Comparison of ENCODE assay signal across 9 cellular contexts in the genomic region with DNA sequence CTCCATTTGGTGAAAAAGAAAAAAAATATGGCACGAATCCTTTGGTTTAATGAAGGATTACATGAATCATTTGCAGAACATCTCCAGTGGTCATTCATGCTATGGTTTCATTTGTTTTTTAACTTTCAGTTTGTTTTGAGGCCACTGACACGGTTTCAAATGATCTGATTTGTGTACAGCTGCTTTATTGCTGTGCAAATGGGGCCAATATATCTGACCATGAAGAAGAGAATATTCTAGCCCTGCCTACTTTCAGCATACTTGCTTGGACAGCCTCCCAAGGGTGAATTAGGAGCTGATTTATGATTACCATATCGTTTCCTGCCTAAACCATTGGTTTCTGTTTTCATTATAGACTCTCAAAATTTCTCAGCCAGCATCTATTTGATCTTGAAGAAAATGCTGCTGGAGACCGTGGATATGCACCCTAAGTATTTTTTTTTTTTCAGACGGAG. TPM values are rescaled to one million over a fixed set of nuclear protein-coding genes. Genes with fewer than 3 reads are reported as not detected.
DNase-seq lines count a peak whose midpoint lies in the region; ATAC-seq, FAIRE-seq and TF ChIP-seq lines count a peak whose summit lies in the region.
"Had no signal": no experiment of that assay in that cellular context is flagged by ENCODE, and none has a peak within 500 bp of the region (broad histone marks: within the 10 kb centered on the region; RNA-seq: fewer than 3 reads in every experiment).

No MANE protein-coding gene starts in this region.

- peaks cover 2% of the 10 kb centered on the region for H3K27me3 Mint-ChIP-seq in activated CD4-positive, alpha-beta T cell treated with anti-CD3 and anti-CD28 coated beads for 36 hours
- H3K27me3 Mint-ChIP-seq in astrocyte (ENCODE audit: low read depth, unreplicated experiment): no peaks in the 10 kb centered on the region

- no peak overlapping the region for H3K9ac ChIP-seq in astrocyte (ENCODE audit: low read length)

- POLR2A ChIA-PET in activated CD4-positive, alpha-beta T cell treated with anti-CD3 and anti-CD28 coated beads for 36 hours (lab: Charles Lee): interaction anchor here (0.6 kb wide), 1 partner anchor 77 kb away, joined by 5 read pairs; no protein-coding TSS in a partner anchor

- no peak overlapping the region for H3K27ac Mint-ChIP-seq in activated CD4-positive, alpha-beta T cell treated with anti-CD3 and anti-CD28 coated beads for 36 hours
- H3K27ac Mint-ChIP-seq in astrocyte (ENCODE audit: unreplicated experiment): no peak overlapping the region

- H3K79me2 ChIP-seq in astrocyte (ENCODE audit: insufficient read depth, low read length): no peaks in the 10 kb centered on the region

- no peak overlapping the region for H3K4me3 Mint-ChIP-seq in activated CD4-positive, alpha-beta T cell treated with anti-CD3 and anti-CD28 coated beads for 36 hours
- H3K4me3 Mint-ChIP-seq in astrocyte (ENCODE audit: unreplicated experiment): no peak overlapping the region

- no peak for TF ChIP-seq EP300 in stomach (IDR thresholded peaks at IDR 0.05)

- H3K36me3 ChIP-seq in astrocyte (ENCODE audit: insufficient read depth, low read length): no peaks in the 10 kb centered on the region
- H3K36me3 ChIP-seq in stomach: peaks cover 15 to 40% (median 24%) of the 10 kb centered on the region in 4 donors

- H2AFZ ChIP-seq in astrocyte (ENCODE audit: low read depth, low read length): no peak overlapping the region

- H3K4me2 ChIP-seq in astrocyte (ENCODE audit: low read length): peak overlapping the region; percentile 54

- H3K36me3 Mint-ChIP-seq in activated CD4-positive, alpha-beta T cell treated with anti-CD3 and anti-CD28 coated beads for 36 hours (ENCODE audit: low read depth): no peaks in the 10 kb centered on the region
- peaks cover 2% of the 10 kb centered on the region for H3K36me3 Mint-ChIP-seq in astrocyte (ENCODE audit: low read depth, unreplicated experiment)

- no peaks in the 10 kb centered on the region for H4K20me1 ChIP-seq in astrocyte (ENCODE audit: insufficient read depth, low read length)

- H3K4me3 ChIP-seq in astrocyte (ENCODE audit: insufficient read depth, low read depth, low read length) (no peak overlapping the region), stomach (peak overlapping the region in 2 of 4 donors; percentile 4 to 7)

- H3K27ac ChIP-seq in astrocyte (ENCODE audit: low read depth, low read length) (no peak overlapping the region), stomach (peak overlapping the region in 4 of 5 donors; percentile 58 to 78 (median 70))

- no peak for DNase-seq in activated CD4-positive, alpha-beta T cell treated with anti-CD3 and anti-CD28 coated beads for 36 hours
- DNase-seq in activated CD4-positive, alpha-beta T cell treated with anti-CD3 and anti-CD28 coated beads, Interleukin-2, amount 50 U/mL, for 4 hours: no peak
- DNase-seq in astrocyte (ENCODE audit: low read depth): peak; percentile 30
- no peak for DNase-seq in stomach
- no peak for DNase-seq in NCI-H1105 treated with DMSO at 0.1 percent for 48 hours (lab: John Stamatoyannopoulos, UW)
- no peak for DNase-seq in DMS153 treated with DMSO at 0.1 percent for 48 hours (lab: John Stamatoyannopoulos, UW; ENCODE audit: unreplicated experiment)
- no peak for DNase-seq in CD1c-positive myeloid dendritic cell (ENCODE audit: extremely low spot score)

- CTCF ChIA-PET in activated CD4-positive, alpha-beta T cell treated with anti-CD3 and anti-CD28 coated beads for 36 hours (lab: Charles Lee): interaction anchor here (0.9 to 1.5 kb wide), 3 partner anchors 31 to 282 kb away, joined by 3 to 4 read pairs (median 3); no protein-coding TSS in a partner anchor

- FAIRE-seq in astrocyte (lab: Jason Lieb, UNC): no peak
- FAIRE-seq: A204.1 had no signal

- TF ChIP-seq CTCF in astrocyte (IDR thresholded peaks at IDR 0.05; ENCODE audit: insufficient read depth, low read depth, low read length) (no peak), stomach (IDR thresholded peaks at IDR 0.05) (no peak)

- peaks cover 17% of the 10 kb centered on the region for H3K4me1 Mint-ChIP-seq in activated CD4-positive, alpha-beta T cell treated with anti-CD3 and anti-CD28 coated beads for 36 hours
- H3K4me1 Mint-ChIP-seq in astrocyte (ENCODE audit: low read depth, unreplicated experiment): peaks cover 7% of the 10 kb centered on the region

- peak; percentile 47 for ATAC-seq in activated CD4-positive, alpha-beta T cell treated with anti-CD3 and anti-CD28 coated beads for 36 hours
- peak; percentile 46 for ATAC-seq in HG02870 (IDR thresholded peaks at IDR 0.05; ENCODE audit: unreplicated experiment)

- H3K9me3 ChIP-seq in astrocyte (ENCODE audit: insufficient read depth, low read depth, low read length) (no peaks in the 10 kb centered on the region), stomach (no peaks in the 10 kb centered on the region)

- no peaks in the 10 kb centered on the region for H3K27me3 ChIP-seq in astrocyte (ENCODE audit: insufficient read depth, low read length)
- no peaks in the 10 kb centered on the region for H3K27me3 ChIP-seq in stomach

- H3K4me1 ChIP-seq in astrocyte (ENCODE audit: insufficient read depth, low read length) (peaks cover 11% of the 10 kb centered on the region), stomach (peaks cover 0 to 46% (median 19%) of the 10 kb centered on the region in 4 donors)

- TF ChIP-seq POLR2A in stomach (IDR thresholded peaks at IDR 0.05): no peak

- intact Hi-C loops in activated CD4-positive, alpha-beta T cell treated with anti-CD3 and anti-CD28 coated beads for 36 hours (cut with DNase I, micrococcal nuclease): loop anchor here in 1 of 2 experiments (5.0 kb wide), 1 partner anchor 349 kb away; no protein-coding TSS in a partner anchor
- intact Hi-C loops in stomach (cut with DNase I; ENCODE audit: low total_unique reads): no loop called here

- H3K9me3 Mint-ChIP-seq in activated CD4-positive, alpha-beta T cell treated with anti-CD3 and anti-CD28 coated beads for 36 hours (ENCODE audit: low read depth): no peaks in the 10 kb centered on the region
- H3K9me3 Mint-ChIP-seq in astrocyte (ENCODE audit: unreplicated experiment): peaks cover 2% of the 10 kb centered on the region

- WGBS in stomach, 5 donors: 33 to 58% (median 53%) methylated on average over 5 of the region's 5 CpGs

RNA-seq across cellular contexts. Expression of a gene that starts 30.7 kb away (rescaled TPM):
- not detected for total RNA-seq in activated CD4-positive, alpha-beta T cell treated with anti-CD3 and anti-CD28 coated beads for 36 hours
- 0.25 and 0.34 TPM in 2 replicates for total RNA-seq in astrocyte
- 100 to 1,000 TPM; 173 to 710 (median 607) TPM for total RNA-seq in stomach
- 100 to 1,000 TPM in 1 of 3 donors, 10 to 100 TPM in 2; 36.9 to 191 (median 69.3) TPM for polyA plus RNA-seq in stomach

Comparison
In these comparisons a context has a peak if more than half of its experiments do, and no peak if none do; other contexts are left out.
1. RNA of a gene that starts 30.7 kb away (total RNA-seq): 173 to 710 TPM in stomach; 0.25 to 0.34 TPM in astrocyte and not detected in activated CD4-positive, alpha-beta T cell treated with anti-CD3 and anti-CD28 coated beads for 36 hours; every median in the first group is over 100 times any median in the second.